Comparison of ENCODE assay signal across 1 cellular context in the genomic region with DNA sequence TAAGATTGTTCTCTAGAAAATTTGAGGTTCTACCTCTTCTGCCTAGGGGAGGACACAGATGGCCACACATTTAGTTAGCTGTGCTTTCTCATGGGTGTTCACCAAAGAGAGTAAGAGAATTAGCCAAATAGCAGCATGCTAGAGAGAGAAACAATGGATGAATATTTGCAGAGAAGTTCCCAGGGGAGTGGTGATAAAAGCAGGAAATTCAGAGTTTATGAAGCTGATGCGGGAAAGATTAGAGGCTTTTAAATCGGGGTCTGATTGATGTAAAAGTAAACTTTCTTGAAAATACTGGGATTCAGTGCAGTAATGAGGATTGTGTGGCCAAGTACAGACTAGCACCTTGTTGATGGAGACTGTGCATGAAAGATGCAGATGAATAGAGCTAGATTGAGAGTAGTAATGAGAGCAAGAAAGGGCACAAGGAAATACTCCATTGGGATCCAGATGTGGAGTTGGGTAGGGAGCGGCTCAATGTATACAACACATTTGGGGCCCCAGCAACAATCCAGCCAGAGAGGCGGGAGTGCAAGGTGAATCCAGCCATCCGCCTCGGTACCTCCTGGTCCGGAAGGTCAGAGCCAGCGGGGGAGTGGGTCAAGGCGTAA.
A peak's percentile ranks its signal among the peaks of the same experiment; 100 is the strongest.
TF ChIP-seq lines count a peak whose summit lies in the region.

No MANE protein-coding gene starts in this region.

TF ChIP-seq in HEK293, 187 proteins besides CTCF, POLR2A, EP300 and RAD21 (continued from another document and continues in another):
- TF ChIP-seq PRDM6 (tag by site-specific recombination; IDR thresholded peaks at IDR 0.05) (peak; percentile 94), ZNF626 (tag by site-specific recombination; IDR thresholded peaks at IDR 0.05) (no peak), ZBTB8A (tag by site-specific recombination; IDR thresholded peaks at IDR 0.05) (no peak), ZNF529 (tag by site-specific recombination; IDR thresholded peaks at IDR 0.05; ENCODE audit: insufficient replicate concordance) (no peak), ZNF623 (tag by site-specific recombination; IDR thresholded peaks at IDR 0.05) (no peak), ZNF266 (tag by site-specific recombination; IDR thresholded peaks at IDR 0.05; ENCODE audit: low read depth) (no peak), REPIN1 (tag by site-specific recombination; IDR thresholded peaks at IDR 0.05; ENCODE audit: low read depth) (no peak), ZNF423 (tag by site-specific recombination; IDR thresholded peaks at IDR 0.05) (no peak), ZXDB (tag by site-specific recombination; IDR thresholded peaks at IDR 0.05) (no peak), ZNF239 (tag by site-specific recombination; IDR thresholded peaks at IDR 0.05) (no peak), IKZF3 (tag by site-specific recombination; IDR thresholded peaks at IDR 0.05) (peak; percentile 87), ZNF610 (tag by site-specific recombination; IDR thresholded peaks at IDR 0.05; ENCODE audit: borderline replicate concordance) (peak; percentile 96), ZNF747 (tag by site-specific recombination; IDR thresholded peaks at IDR 0.05) (no peak), ZBTB17 (tag by site-specific recombination; IDR thresholded peaks at IDR 0.05) (no peak; the same call in 1 of the 2 replicates), ZNF596 (tag by site-specific recombination; IDR thresholded peaks at IDR 0.05) (peak; percentile 51; the same call in 1 of the 2 replicates), HOXD13 (CRISPR knock-in tag; IDR thresholded peaks at IDR 0.05; ENCODE audit: borderline replicate concordance) (no peak), YY1 (tag by site-specific recombination; IDR thresholded peaks at IDR 0.05) (no peak), ZNF768 (tag by site-specific recombination; IDR thresholded peaks at IDR 0.05) (no peak), WT1 (tag by site-specific recombination; IDR thresholded peaks at IDR 0.05) (no peak), ZNF624 (tag by site-specific recombination; IDR thresholded peaks at IDR 0.05) (no peak), ZNF544 (tag by site-specific recombination; IDR thresholded peaks at IDR 0.05) (no peak), ZNF600 (tag by site-specific recombination; IDR thresholded peaks at IDR 0.05) (peak; percentile 96), KLF16 (tag by site-specific recombination; IDR thresholded peaks at IDR 0.05) (no peak), ZNF394 (tag by site-specific recombination; IDR thresholded peaks at IDR 0.05; ENCODE audit: borderline replicate concordance) (peak; percentile 40; the same call in 1 of the 2 replicates), ZNF585B (tag by site-specific recombination; IDR thresholded peaks at IDR 0.05) (no peak), ZNF18 (tag by site-specific recombination; IDR thresholded peaks at IDR 0.05) (no peak), PRDM4 (tag by site-specific recombination; IDR thresholded peaks at IDR 0.05) (no peak), ZBTB11 (tag by site-specific recombination; conservative IDR thresholded peaks at IDR 0.05; ENCODE audit: low read depth) (no peak), ZFP69B (tag by site-specific recombination; IDR thresholded peaks at IDR 0.05) (no peak), SP2 (tag by site-specific recombination; IDR thresholded peaks at IDR 0.05) (no peak), ZNF366 (tag by site-specific recombination; conservative IDR thresholded peaks at IDR 0.05) (no peak), HOXC10 (CRISPR knock-in tag; IDR thresholded peaks at IDR 0.05) (no peak), ZNF184 (tag by site-specific recombination; IDR thresholded peaks at IDR 0.05) (no peak), TRIM28 (IDR thresholded peaks at IDR 0.05; ENCODE audit: borderline replicate concordance, low read length) (0 out of 2 replicates have a peak, but pooled peaks have one; percentile 17), ZNF501 (tag by site-specific recombination; IDR thresholded peaks at IDR 0.05) (0 out of 2 replicates have a peak, but pooled peaks have one; percentile 18), ZNF843 (tag by site-specific recombination; IDR thresholded peaks at IDR 0.05) (0 out of 2 replicates have a peak, but pooled peaks have one; percentile 8)
- TF ChIP-seq, protein P1, sequence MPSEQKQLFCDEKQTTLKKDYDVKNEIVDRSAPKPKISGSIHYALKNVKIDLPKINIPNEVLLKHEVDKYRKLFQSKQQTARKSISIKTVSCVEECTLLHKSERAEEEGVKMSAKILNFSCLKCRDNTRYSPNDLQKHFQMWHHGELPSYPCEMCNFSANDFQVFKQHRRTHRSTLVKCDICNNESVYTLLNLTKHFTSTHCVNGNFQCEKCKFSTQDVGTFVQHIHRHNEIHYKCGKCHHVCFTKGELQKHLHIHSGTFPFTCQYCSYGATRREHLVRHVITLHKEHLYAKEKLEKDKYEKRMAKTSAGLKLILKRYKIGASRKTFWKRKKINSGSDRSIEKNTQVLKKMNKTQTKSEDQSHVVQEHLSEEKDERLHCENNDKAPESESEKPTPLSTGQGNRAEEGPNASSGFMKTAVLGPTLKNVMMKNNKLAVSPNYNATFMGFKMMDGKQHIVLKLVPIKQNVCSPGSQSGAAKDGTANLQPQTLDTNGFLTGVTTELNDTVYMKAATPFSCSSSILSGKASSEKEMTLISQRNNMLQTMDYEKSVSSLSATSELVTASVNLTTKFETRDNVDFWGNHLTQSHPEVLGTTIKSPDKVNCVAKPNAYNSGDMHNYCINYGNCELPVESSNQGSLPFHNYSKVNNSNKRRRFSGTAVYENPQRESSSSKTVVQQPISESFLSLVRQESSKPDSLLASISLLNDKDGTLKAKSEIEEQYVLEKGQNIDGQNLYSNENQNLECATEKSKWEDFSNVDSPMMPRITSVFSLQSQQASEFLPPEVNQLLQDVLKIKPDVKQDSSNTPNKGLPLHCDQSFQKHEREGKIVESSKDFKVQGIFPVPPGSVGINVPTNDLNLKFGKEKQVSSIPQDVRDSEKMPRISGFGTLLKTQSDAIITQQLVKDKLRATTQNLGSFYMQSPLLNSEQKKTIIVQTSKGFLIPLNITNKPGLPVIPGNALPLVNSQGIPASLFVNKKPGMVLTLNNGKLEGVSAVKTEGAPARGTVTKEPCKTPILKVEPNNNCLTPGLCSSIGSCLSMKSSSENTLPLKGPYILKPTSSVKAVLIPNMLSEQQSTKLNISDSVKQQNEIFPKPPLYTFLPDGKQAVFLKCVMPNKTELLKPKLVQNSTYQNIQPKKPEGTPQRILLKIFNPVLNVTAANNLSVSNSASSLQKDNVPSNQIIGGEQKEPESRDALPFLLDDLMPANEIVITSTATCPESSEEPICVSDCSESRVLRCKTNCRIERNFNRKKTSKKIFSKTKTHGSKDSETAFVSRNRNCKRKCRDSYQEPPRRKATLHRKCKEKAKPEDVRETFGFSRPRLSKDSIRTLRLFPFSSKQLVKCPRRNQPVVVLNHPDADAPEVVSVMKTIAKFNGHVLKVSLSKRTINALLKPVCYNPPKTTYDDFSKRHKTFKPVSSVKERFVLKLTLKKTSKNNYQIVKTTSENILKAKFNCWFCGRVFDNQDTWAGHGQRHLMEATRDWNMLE (tag by site-specific recombination; conservative IDR thresholded peaks at IDR 0.05; ENCODE audit: low read depth): no peak
- TF ChIP-seq, protein P2, sequence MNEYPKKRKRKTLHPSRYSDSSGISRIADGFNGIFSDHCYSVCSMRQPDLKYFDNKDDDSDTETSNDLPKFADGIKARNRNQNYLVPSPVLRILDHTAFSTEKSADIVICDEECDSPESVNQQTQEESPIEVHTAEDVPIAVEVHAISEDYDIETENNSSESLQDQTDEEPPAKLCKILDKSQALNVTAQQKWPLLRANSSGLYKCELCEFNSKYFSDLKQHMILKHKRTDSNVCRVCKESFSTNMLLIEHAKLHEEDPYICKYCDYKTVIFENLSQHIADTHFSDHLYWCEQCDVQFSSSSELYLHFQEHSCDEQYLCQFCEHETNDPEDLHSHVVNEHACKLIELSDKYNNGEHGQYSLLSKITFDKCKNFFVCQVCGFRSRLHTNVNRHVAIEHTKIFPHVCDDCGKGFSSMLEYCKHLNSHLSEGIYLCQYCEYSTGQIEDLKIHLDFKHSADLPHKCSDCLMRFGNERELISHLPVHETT (tag by site-specific recombination; IDR thresholded peaks at IDR 0.05): no peak
- TF ChIP-seq, protein P3, sequence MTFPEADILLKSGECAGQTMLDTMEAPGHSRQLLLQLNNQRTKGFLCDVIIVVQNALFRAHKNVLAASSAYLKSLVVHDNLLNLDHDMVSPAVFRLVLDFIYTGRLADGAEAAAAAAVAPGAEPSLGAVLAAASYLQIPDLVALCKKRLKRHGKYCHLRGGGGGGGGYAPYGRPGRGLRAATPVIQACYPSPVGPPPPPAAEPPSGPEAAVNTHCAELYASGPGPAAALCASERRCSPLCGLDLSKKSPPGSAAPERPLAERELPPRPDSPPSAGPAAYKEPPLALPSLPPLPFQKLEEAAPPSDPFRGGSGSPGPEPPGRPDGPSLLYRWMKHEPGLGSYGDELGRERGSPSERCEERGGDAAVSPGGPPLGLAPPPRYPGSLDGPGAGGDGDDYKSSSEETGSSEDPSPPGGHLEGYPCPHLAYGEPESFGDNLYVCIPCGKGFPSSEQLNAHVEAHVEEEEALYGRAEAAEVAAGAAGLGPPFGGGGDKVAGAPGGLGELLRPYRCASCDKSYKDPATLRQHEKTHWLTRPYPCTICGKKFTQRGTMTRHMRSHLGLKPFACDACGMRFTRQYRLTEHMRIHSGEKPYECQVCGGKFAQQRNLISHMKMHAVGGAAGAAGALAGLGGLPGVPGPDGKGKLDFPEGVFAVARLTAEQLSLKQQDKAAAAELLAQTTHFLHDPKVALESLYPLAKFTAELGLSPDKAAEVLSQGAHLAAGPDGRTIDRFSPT (tag by site-specific recombination; IDR thresholded peaks at IDR 0.05): 0 out of 2 replicates have a peak, but pooled peaks have one; percentile 50
- TF ChIP-seq, protein P4, sequence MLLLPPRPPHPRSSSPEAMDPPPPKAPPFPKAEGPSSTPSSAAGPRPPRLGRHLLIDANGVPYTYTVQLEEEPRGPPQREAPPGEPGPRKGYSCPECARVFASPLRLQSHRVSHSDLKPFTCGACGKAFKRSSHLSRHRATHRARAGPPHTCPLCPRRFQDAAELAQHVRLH (tag by site-specific recombination; IDR thresholded peaks at IDR 0.05): no peak
